ENCODE assay signal across 9 cellular contexts in genomic region chr5:77630246-77631165, GRCh38. TPM values are rescaled to one million over a fixed set of nuclear protein-coding genes. Genes with fewer than 3 reads are reported as not detected.
DNase-seq lines count a peak whose midpoint lies in the region; ATAC-seq, FAIRE-seq and TF ChIP-seq lines count a peak whose summit lies in the region.
"Had no signal": no experiment of that assay in that cellular context is flagged by ENCODE, and none has a peak within 500 bp of the region (broad histone marks: within the 10 kb centered on the region; RNA-seq: fewer than 3 reads in every experiment).

No MANE protein-coding gene starts in this region.

- H3K4me3 ChIP-seq in mammary epithelial cell (replicated peaks in 1 of 3; ENCODE audit: insufficient read depth in 1 of 3, low read depth in 2 of 3, low read length in 3 of 3) (peak overlapping the region; percentile 35 to 48 (median 46)), lung (peak overlapping the region; percentile 20)

- no TSS peak for BruUV-seq in mammary epithelial cell (replicated peaks; lab: Mats Ljungman, UMichigan)

- DNase-seq in NCI-H2081 (lab: John Stamatoyannopoulos, UW) (peak; percentile 34 to 61), NCI-H2081 treated with DMSO at 0.1 percent for 48 hours (lab: John Stamatoyannopoulos, UW) (no peak), HTR-8/SVneo (ENCODE audit: insufficient read length, low spot score) (peak; percentile 70), RPMI7951 (ENCODE audit: low read depth) (peak; percentile 65), mammary epithelial cell (peak; percentile 27), lung (ENCODE audit: low spot score) (no peak), stromal cell of bone marrow (ENCODE audit: low read depth) (peak; percentile 3)

- H3K4me1 ChIP-seq in mammary epithelial cell (ENCODE audit: insufficient read depth, low read length): peaks cover 23% of the 10 kb centered on the region
- H3K4me1 ChIP-seq in lung (ENCODE audit: control insufficient read depth in 2 of 2, insufficient read depth in 2 of 2, low read length in 2 of 2): peaks cover 6 to 28% of the 10 kb centered on the region in 2 donors

- H3K79me2 ChIP-seq in mammary epithelial cell (ENCODE audit: insufficient read depth, low read length): no peaks in the 10 kb centered on the region

- peak overlapping the region; percentile 89 for H2AFZ ChIP-seq in mammary epithelial cell (ENCODE audit: low read depth, low read length)

- H3K9me3 ChIP-seq in mammary epithelial cell (replicated peaks; ENCODE audit: insufficient read depth, low read length) (no peaks in the 10 kb centered on the region), lung (ENCODE audit: control insufficient read depth in 2 of 2, insufficient read depth in 1 of 2, low read length in 1 of 2) (peaks cover 0 to 21% of the 10 kb centered on the region in 2 donors)

- peak; percentile 80 for ATAC-seq in GM21526 (IDR thresholded peaks at IDR 0.05; ENCODE audit: low FRiP score, unreplicated experiment)
- ATAC-seq in lung (ENCODE audit: insufficient read depth, low FRiP score): peak; percentile 52

- peak; percentile 86 for FAIRE-seq in HTR-8/SVneo (lab: Jason Lieb, UNC)

- CTCF ChIA-PET in mammary epithelial cell (lab: Charles Lee; ENCODE audit: low non-redundant PET): interaction anchor here (0.6 kb wide), 1 partner anchor 351 kb away, joined by 8 read pairs; no protein-coding TSS in a partner anchor

- in situ Hi-C loops in mammary epithelial cell (cut with MboI; ENCODE audit: low sequenced_read_pairs in 2 of 2): no loop called here

- peak overlapping the region; percentile 97 for H3K4me2 ChIP-seq in mammary epithelial cell (ENCODE audit: insufficient read depth, low read depth, low read length)

- H3K36me3 ChIP-seq in mammary epithelial cell (ENCODE audit: insufficient read depth, low read length) (no peaks in the 10 kb centered on the region), lung (ENCODE audit: control insufficient read depth in 2 of 2, insufficient read depth in 2 of 2, low read length in 2 of 2) (no peaks in the 10 kb centered on the region)

- dilution Hi-C loops in mammary epithelial cell (cut with HindIII; ENCODE audit: low sequenced_read_pairs): no loop called here

- no peaks in the 10 kb centered on the region for H4K20me1 ChIP-seq in mammary epithelial cell (ENCODE audit: insufficient read depth, low read length)

- H3K27ac ChIP-seq in mammary epithelial cell (ENCODE audit: insufficient read depth, low read depth, low read length): no peak overlapping the region
- H3K27ac ChIP-seq in lung (ENCODE audit: low read depth in 1 of 2, low read length in 1 of 2): no peak overlapping the region

- TF ChIP-seq CTCF in mammary epithelial cell (conservative IDR thresholded peaks at IDR 0.05 in 1 of 2, IDR thresholded peaks at IDR 0.05 in 1 of 2; ENCODE audit: extremely low read depth in 1 of 2, insufficient read depth in 1 of 2, low read depth in 1 of 2, low read length in 2 of 2) (no peak), lung (IDR thresholded peaks at IDR 0.05; ENCODE audit: control extremely low read depth, extremely low read depth) (no peak)

- WGBS in mammary epithelial cell (ENCODE audit: low coverage, missing lambda C conversion rate): 10% methylated on average over 17 of the region's 78 CpGs
- WGBS in lung, 2 donors: 2 to 3% methylated on average over 65 to 78 of the region's 78 CpGs

- peaks cover 68% of the 10 kb centered on the region for H3K27me3 ChIP-seq in mammary epithelial cell (ENCODE audit: insufficient read depth, low read length)
- H3K27me3 ChIP-seq in lung (ENCODE audit: control insufficient read depth, insufficient read depth): peaks cover 21% of the 10 kb centered on the region

- no peak overlapping the region for H3K9ac ChIP-seq in mammary epithelial cell (ENCODE audit: insufficient read depth, low read length)

- intact Hi-C loops in mammary epithelial cell (cut with micrococcal nuclease): no loop called here

RNA-seq across cellular contexts. Expression of gene OTP, which starts 8.0 kb away (rescaled TPM):
- total RNA-seq in RPMI7951 (2014; rRNA removed; shearing (Covaris generic)): under 0.01 TPM in 1 of 2 replicates, not detected in the other
- under 1 TPM in 1 of 2 donors, not detected in 1; 0.14 TPM for total RNA-seq in mammary epithelial cell
- polyA plus RNA-seq in mammary epithelial cell: not detected
- not detected for polyA minus RNA-seq in mammary epithelial cell
- not detected for total RNA-seq in lung
- polyA plus RNA-seq in lung: not detected
- total RNA-seq: renal cortical epithelial cell had no signal

Comparison
In these comparisons a context has a peak if more than half of its experiments do, and no peak if none do; other contexts are left out.
1. DNase-seq: peak in NCI-H2081 (2 of 2), HTR-8/SVneo (single experiment), RPMI7951 (single experiment), mammary epithelial cell (single experiment) and stromal cell of bone marrow (single experiment); none in NCI-H2081 treated with DMSO at 0.1 percent for 48 hours (single experiment) and lung (single experiment).